In the genomic region with DNA sequence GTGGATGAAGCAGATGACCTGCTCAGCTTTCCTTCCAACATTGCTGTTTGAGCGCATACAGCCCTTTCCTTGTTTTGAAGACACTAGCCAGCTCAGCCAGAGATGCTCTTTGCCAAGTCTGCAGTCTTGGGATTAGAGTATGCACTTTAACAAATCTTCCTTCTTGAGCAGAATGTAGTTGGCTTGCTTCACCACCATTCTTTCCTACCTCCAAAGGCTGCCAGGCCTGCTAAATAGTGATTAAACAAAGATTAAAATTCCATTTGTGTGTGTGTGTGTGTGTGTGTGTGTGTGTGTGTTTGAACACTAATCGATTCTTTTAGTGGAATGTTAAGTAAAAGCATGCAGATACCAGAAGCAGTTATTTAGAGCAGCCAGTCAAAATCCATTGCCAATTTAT, we compare ENCODE assay signal across 14 cellular contexts.
DNase-seq lines count a peak whose midpoint lies in the region; ATAC-seq, FAIRE-seq and TF ChIP-seq lines count a peak whose summit lies in the region.
"Had no signal": no experiment of that assay in that cellular context is flagged by ENCODE, and none has a peak within 500 bp of the region (broad histone marks: within the 10 kb centered on the region; RNA-seq: fewer than 3 reads in every experiment).

No MANE protein-coding gene starts in this region.

- H3K27ac Mint-ChIP-seq in T-helper 17 cell (peak overlapping the region; percentile 86), nephron (peak overlapping the region; percentile 68 to 90 (median 81))
- H3K27ac Mint-ChIP-seq in activated CD8-positive, alpha-beta memory T cell treated with anti-CD3 and anti-CD28 coated beads, Interleukin-2, amount 10 ng/mL, durations not matched to agents 7 days and 5 days: no peak overlapping the region
- H3K27ac Mint-ChIP-seq: memory B cell had no signal

- ATAC-seq in T-helper 17 cell (no peak), HG03108 (IDR thresholded peaks at IDR 0.05; ENCODE audit: unreplicated experiment) (no peak)
- no peak for ATAC-seq in activated CD8-positive, alpha-beta memory T cell treated with anti-CD3 and anti-CD28 coated beads, Interleukin-2, amount 10 ng/mL, durations not matched to agents 7 days and 5 days
- ATAC-seq: activated CD4-positive, CD25-positive, alpha-beta regulatory T cell treated with anti-CD3 and anti-CD28 coated beads, Interleukin-2, amount 50 U/mL, for 24 hours had no signal

- FAIRE-seq in kidney (lab: Jason Lieb, UNC): no peak
- FAIRE-seq: G401.6 had no signal

- peaks cover 7% of the 10 kb centered on the region for H3K36me3 Mint-ChIP-seq in T-helper 17 cell (ENCODE audit: low read depth)
- H3K36me3 Mint-ChIP-seq in nephron (ENCODE audit: low read depth): no peaks in the 10 kb centered on the region
- peaks cover 7% of the 10 kb centered on the region for H3K36me3 Mint-ChIP-seq in activated CD8-positive, alpha-beta memory T cell treated with anti-CD3 and anti-CD28 coated beads, Interleukin-2, amount 10 ng/mL, durations not matched to agents 7 days and 5 days

- no peak for DNase-seq in T-helper 17 cell
- peak; percentile 95 for DNase-seq in fibroblast of the aortic adventitia (ENCODE audit: low read depth)
- DNase-seq in kidney: no peak
- DNase-seq in NCI-H2081 (lab: John Stamatoyannopoulos, UW): no peak
- DNase-seq in activated CD8-positive, alpha-beta memory T cell treated with anti-CD3 and anti-CD28 coated beads, Interleukin-2, amount 10 ng/mL, durations not matched to agents 7 days and 5 days: no peak
- DNase-seq: ACHN, NCI-H187 treated with DMSO at 0.1 percent for 48 hours had no signal

- peaks cover 24% of the 10 kb centered on the region for H3K4me1 Mint-ChIP-seq in T-helper 17 cell
- H3K4me1 Mint-ChIP-seq in nephron: peaks cover 54% of the 10 kb centered on the region
- H3K4me1 Mint-ChIP-seq in activated CD8-positive, alpha-beta memory T cell treated with anti-CD3 and anti-CD28 coated beads, Interleukin-2, amount 10 ng/mL, durations not matched to agents 7 days and 5 days: peaks cover 18% of the 10 kb centered on the region

- H3K4me3 Mint-ChIP-seq in T-helper 17 cell (no peak overlapping the region), nephron (peak overlapping the region in 1 of 3 experiments; percentile 29)
- no peak overlapping the region for H3K4me3 Mint-ChIP-seq in activated CD8-positive, alpha-beta memory T cell treated with anti-CD3 and anti-CD28 coated beads, Interleukin-2, amount 10 ng/mL, durations not matched to agents 7 days and 5 days
- H3K4me3 Mint-ChIP-seq: activated naive CD4-positive, alpha-beta T cell treated with anti-CD3 and anti-CD28 coated beads, Interleukin-2, amount 50 U/mL, for 24 hours; memory B cell had no signal

- H3K27ac ChIP-seq in 22Rv1 (0 out of 2 replicates have a peak overlapping the region, but pooled peaks have one; percentile 40), kidney (ENCODE audit: low read depth in 2 of 2, low read length in 2 of 2) (peak overlapping the region in 1 of 2 donors; percentile 62)

- intact Hi-C loops in kidney (cut with DNase I): no loop called here

- no peak for TF ChIP-seq CTCF in 22Rv1 (IDR thresholded peaks at IDR 0.05)
- no peak for TF ChIP-seq CTCF in fibroblast of the aortic adventitia (IDR thresholded peaks at IDR 0.05; ENCODE audit: insufficient read depth, low read length)
- no peak for TF ChIP-seq CTCF in nephron (IDR thresholded peaks at IDR 0.05; ENCODE audit: unreplicated experiment in 3 of 3)
- TF ChIP-seq CTCF in kidney (IDR thresholded peaks at IDR 0.05; ENCODE audit: borderline replicate concordance, extremely low read depth, insufficient read depth): no peak

- no peaks in the 10 kb centered on the region for H3K9me3 ChIP-seq in T-helper 17 cell (ENCODE audit: control insufficient read depth, low read length, poor library complexity, severe bottlenecking)
- H3K9me3 ChIP-seq in kidney (ENCODE audit: control insufficient read depth in 1 of 2, low read length in 2 of 2): no peaks in the 10 kb centered on the region

- H3K9me3 Mint-ChIP-seq in nephron: no peaks in the 10 kb centered on the region
- no peaks in the 10 kb centered on the region for H3K9me3 Mint-ChIP-seq in activated CD8-positive, alpha-beta memory T cell treated with anti-CD3 and anti-CD28 coated beads, Interleukin-2, amount 10 ng/mL, durations not matched to agents 7 days and 5 days (ENCODE audit: low read depth)
- H3K9me3 Mint-ChIP-seq: activated naive CD4-positive, alpha-beta T cell treated with anti-CD3 and anti-CD28 coated beads, Interleukin-2, amount 50 U/mL, for 24 hours; memory B cell had no signal

- peak overlapping the region in 1 of 2 donors; percentile 9 for H3K9ac ChIP-seq in kidney (ENCODE audit: low read length in 2 of 2)

- peaks cover 4 to 14% of the 10 kb centered on the region in 2 donors for H3K4me1 ChIP-seq in kidney (ENCODE audit: control insufficient read depth in 1 of 2, insufficient read depth in 1 of 2, low read depth in 1 of 2, low read length in 2 of 2)

- CTCF ChIA-PET in activated CD8-positive, alpha-beta memory T cell treated with anti-CD3 and anti-CD28 coated beads, Interleukin-2, amount 10 ng/mL, durations not matched to agents 7 days and 5 days (lab: Charles Lee): interaction anchor here (1.0 kb wide), 1 partner anchor 12 kb away, joined by 3 read pairs; no protein-coding TSS in a partner anchor

- no peaks in the 10 kb centered on the region for H3K27me3 Mint-ChIP-seq in T-helper 17 cell
- H3K27me3 Mint-ChIP-seq in nephron (ENCODE audit: low read depth): peaks cover 4% of the 10 kb centered on the region
- H3K27me3 Mint-ChIP-seq in activated CD8-positive, alpha-beta memory T cell treated with anti-CD3 and anti-CD28 coated beads, Interleukin-2, amount 10 ng/mL, durations not matched to agents 7 days and 5 days: no peaks in the 10 kb centered on the region
- H3K27me3 Mint-ChIP-seq: activated naive CD4-positive, alpha-beta T cell treated with anti-CD3 and anti-CD28 coated beads, Interleukin-2, amount 50 U/mL, for 24 hours; memory B cell had no signal

- no peaks in the 10 kb centered on the region for H3K36me3 ChIP-seq in kidney (ENCODE audit: control insufficient read depth in 1 of 2, insufficient read depth in 2 of 2, low read length in 2 of 2)

- H3K4me3 ChIP-seq in fibroblast of the aortic adventitia (ENCODE audit: low read depth, low read length) (no peak overlapping the region), kidney (ENCODE audit: low read length in 2 of 2) (peak overlapping the region in 1 of 2 donors; percentile 36)
